25 cellular contexts compared by ENCODE assay signal in genomic region chr19:12715102-12715501, GRCh38. TPM values are rescaled to one million over a fixed set of nuclear protein-coding genes. Genes with fewer than 3 reads are reported as not detected.
DNase-seq lines count a peak whose midpoint lies in the region; ATAC-seq lines count a peak whose summit lies in the region.
"Had no signal": no experiment of that assay in that cellular context is flagged by ENCODE, and none has a peak within 500 bp of the region (broad histone marks: within the 10 kb centered on the region; RNA-seq: fewer than 3 reads in every experiment).

No MANE protein-coding gene starts in this region.

- H3K79me1 ChIP-seq in trophoblast cell (ENCODE audit: low read length), result no peaks in the 10 kb centered on the region

- H3K4me3 ChIP-seq in trophoblast cell (ENCODE audit: low read depth, low read length), result peak overlapping the region; percentile 37
- H3K4me3 ChIP-seq: GM12878, GM23338, SJSA1 had no signal

- no CpG with 5 or more reads among the region's 15 CpGs for WGBS in trophoblast cell (ENCODE audit: extremely low coverage, insufficient coverage, insufficient read length)

- no peak overlapping the region for H3K4ac ChIP-seq in trophoblast cell (ENCODE audit: low read depth, low read length)

- H3K14ac ChIP-seq in trophoblast cell (ENCODE audit: low read length), result no peak overlapping the region

- no peak overlapping the region for H3K23ac ChIP-seq in trophoblast cell (ENCODE audit: low read length)

- no peaks in the 10 kb centered on the region for H3K4me1 ChIP-seq in trophoblast cell (ENCODE audit: control insufficient read depth in 1 of 2, insufficient read depth in 2 of 2, low read length in 2 of 2)
- H3K4me1 ChIP-seq: BE2C had no signal

- H3K79me2 ChIP-seq in trophoblast cell (ENCODE audit: control insufficient read depth, insufficient read depth, low read length, poor library complexity), result no peaks in the 10 kb centered on the region

- ATAC-seq in Right ventricle myocardium inferior (peak; percentile 7), left ventricle myocardium superior (no peak), HG03354 (IDR thresholded peaks at IDR 0.05; ENCODE audit: poor library complexity, severe bottlenecking, unreplicated experiment) (no peak)
- ATAC-seq: GM12878, GM23338, PC-3 had no signal

- intact Hi-C loops in Right ventricle myocardium inferior (cut with DNase I) (no loop called here), left ventricle myocardium superior (cut with micrococcal nuclease) (no loop called here)

- H4K8ac ChIP-seq in trophoblast cell (ENCODE audit: low read depth, low read length), result no peak overlapping the region

- H3K36me3 ChIP-seq in trophoblast cell (ENCODE audit: control insufficient read depth in 1 of 2, insufficient read depth in 2 of 2, low read length in 2 of 2), result peaks cover 66 to 72% of the 10 kb centered on the region in 2 experiments

- H2AFZ ChIP-seq in trophoblast cell (ENCODE audit: insufficient read depth, low read length, poor library complexity), result no peak overlapping the region
- H2AFZ ChIP-seq: GM23338 had no signal

- H2BK5ac ChIP-seq in trophoblast cell (ENCODE audit: low read depth, low read length, poor library complexity), result no peak overlapping the region

- no peak overlapping the region for H2BK120ac ChIP-seq in trophoblast cell (ENCODE audit: insufficient read depth, low read length, poor library complexity)

- no peak overlapping the region for H3K18ac ChIP-seq in trophoblast cell (ENCODE audit: low read length)

- H2AK5ac ChIP-seq in trophoblast cell (ENCODE audit: low read length), result no peak overlapping the region

- DNase-seq in Right ventricle myocardium inferior (ENCODE audit: missing footprints) (no peak), left ventricle myocardium superior (no peak), trophoblast cell (no peak)
- DNase-seq: 8988T; ACHN; BE2C; CD8-positive, alpha-beta memory T cell; DMS 273 treated with DMSO at 0.1 percent for 48 hours; DMS79; EL; GDM1; H9; MM.1S; NCI-H2029; NCI-H446; NCI-H524 treated with DMSO at 0.1 percent for 48 hours; NCI-H774; PC-3; Right ventricle myocardium superior had no signal

- no peak overlapping the region for H4K12ac ChIP-seq in trophoblast cell (ENCODE audit: low read depth, low read length)

- H3K27ac ChIP-seq in trophoblast cell (ENCODE audit: low read depth, low read length), result no peak overlapping the region
- H3K27ac ChIP-seq: KMS-11, SJSA1 had no signal

- no peak overlapping the region for H3K9ac ChIP-seq in trophoblast cell (ENCODE audit: low read length)
- H3K9ac ChIP-seq: KMS-11 had no signal

- H3K9me3 ChIP-seq in trophoblast cell (ENCODE audit: insufficient read depth, low read depth, low read length), result no peaks in the 10 kb centered on the region
- H3K9me3 ChIP-seq: BE2C, SJSA1 had no signal

- H3K27me3 ChIP-seq in trophoblast cell (ENCODE audit: insufficient read depth, low read length), result no peaks in the 10 kb centered on the region
- H3K27me3 ChIP-seq: BE2C, SJSA1 had no signal

- H2BK12ac ChIP-seq in trophoblast cell (ENCODE audit: low read length), result no peak overlapping the region

- no peak overlapping the region for H4K91ac ChIP-seq in trophoblast cell (ENCODE audit: low read depth, low read length)

- H3K4me2 ChIP-seq in trophoblast cell (ENCODE audit: low read length), result no peak overlapping the region
- H3K4me2 ChIP-seq: GM23338, KMS-11 had no signal

RNA-seq across cellular contexts. Expression of gene TNPO2, which starts 8.6 kb away (rescaled TPM):
- total RNA-seq in Right ventricle myocardium inferior (35.1 TPM), left ventricle myocardium superior (36.0 TPM)
- 29.5 and 30.4 TPM in 2 replicates for polyA plus RNA-seq in trophoblast cell (2013)

RNA-seq across cellular contexts. Expression of gene FBXW9, which starts 18.7 kb away (rescaled TPM):
- 1.7 TPM for total RNA-seq in Right ventricle myocardium inferior
- 1.7 TPM for total RNA-seq in left ventricle myocardium superior
- polyA plus RNA-seq in trophoblast cell (2013), result 4.9 and 5.3 TPM in 2 replicates

RNA-seq across cellular contexts. Expression of gene TRIR, which starts 19.4 kb away (rescaled TPM):
- total RNA-seq in Right ventricle myocardium inferior, result 133 TPM
- total RNA-seq in left ventricle myocardium superior, result 127 TPM
- 232 and 239 TPM in 2 replicates for polyA plus RNA-seq in trophoblast cell (2013)

RNA-seq across cellular contexts. Expression of gene GET3, which starts 22.2 kb away (rescaled TPM):
- 65.8 TPM for total RNA-seq in Right ventricle myocardium inferior
- total RNA-seq in left ventricle myocardium superior, result 64.7 TPM
- 54.8 and 55.0 TPM in 2 replicates for polyA plus RNA-seq in trophoblast cell (2013)

RNA-seq across cellular contexts. Expression of gene GNG14, which starts 27.3 kb away (rescaled TPM):
- total RNA-seq in Right ventricle myocardium inferior (not detected), left ventricle myocardium superior (not detected)
- polyA plus RNA-seq in trophoblast cell (2013), result not detected in 2 replicates
- total RNA-seq: CD8-positive, alpha-beta memory T cell; GM12878; GM23338; H9; PC-3; Right ventricle myocardium superior; SJSA1 had no signal
- polyA plus RNA-seq: CD14-positive monocyte; CD8-positive, alpha-beta memory T cell; GM12878; GM23338 had no signal
